2 cellular contexts compared by ENCODE assay signal in genomic region chr15:78880242-78880533, GRCh38.
TF ChIP-seq lines count a peak whose summit lies in the region.

No MANE protein-coding gene starts in this region.

TF ChIP-seq in liver, 16 proteins besides CTCF, POLR2A, EP300 and RAD21:
- no peak for TF ChIP-seq RXRA (IDR thresholded peaks at IDR 0.05)
- no peak for TF ChIP-seq FOXA2 (IDR thresholded peaks at IDR 0.05)
TF ChIP-seq in liver: peak in this region for 0.

TF ChIP-seq in HepG2, 621 proteins besides CTCF, POLR2A, EP300 and RAD21:
- TF ChIP-seq ZBTB40 (IDR thresholded peaks at IDR 0.05) (no peak), ZBTB40 (CRISPR knock-in tag; IDR thresholded peaks at IDR 0.05) (no peak), HMGA1 (CRISPR knock-in tag; conservative IDR thresholded peaks at IDR 0.05) (no peak), CAMTA2 (CRISPR knock-in tag; IDR thresholded peaks at IDR 0.05; ENCODE audit: borderline replicate concordance) (no peak), SATB2 (CRISPR knock-in tag; IDR thresholded peaks at IDR 0.05) (no peak), ZBTB7A (CRISPR knock-in tag; IDR thresholded peaks at IDR 0.05) (no peak), TFAP4 (IDR thresholded peaks at IDR 0.05; ENCODE audit: borderline replicate concordance, low read depth) (no peak), BCLAF1 (IDR thresholded peaks at IDR 0.05) (no peak), SP4 (CRISPR knock-in tag; IDR thresholded peaks at IDR 0.05) (no peak), KDM5A (IDR thresholded peaks at IDR 0.05; ENCODE audit: borderline replicate concordance, low read length) (no peak), ZNF331 (CRISPR knock-in tag; IDR thresholded peaks at IDR 0.05) (no peak), ZNF496 (CRISPR knock-in tag; IDR thresholded peaks at IDR 0.05; ENCODE audit: insufficient replicate concordance) (no peak), HIC2 (CRISPR knock-in tag; IDR thresholded peaks at IDR 0.05; ENCODE audit: low read depth) (no peak), SPEN (CRISPR knock-in tag; IDR thresholded peaks at IDR 0.05; ENCODE audit: low read depth) (no peak), ZNF205 (CRISPR knock-in tag; IDR thresholded peaks at IDR 0.05) (no peak), BRCA1 (CRISPR knock-in tag; IDR thresholded peaks at IDR 0.05) (no peak), SP1 (IDR thresholded peaks at IDR 0.05) (no peak), SP1 (CRISPR knock-in tag; IDR thresholded peaks at IDR 0.05) (no peak), ZNF207 (IDR thresholded peaks at IDR 0.05; ENCODE audit: borderline replicate concordance) (no peak), ARID4A (CRISPR knock-in tag; IDR thresholded peaks at IDR 0.05; ENCODE audit: borderline replicate concordance) (no peak), TOE1 (CRISPR knock-in tag; IDR thresholded peaks at IDR 0.05) (no peak), ZNF546 (CRISPR knock-in tag; conservative IDR thresholded peaks at IDR 0.05) (no peak)
